8 cellular contexts compared by ENCODE assay signal in the genomic region with DNA sequence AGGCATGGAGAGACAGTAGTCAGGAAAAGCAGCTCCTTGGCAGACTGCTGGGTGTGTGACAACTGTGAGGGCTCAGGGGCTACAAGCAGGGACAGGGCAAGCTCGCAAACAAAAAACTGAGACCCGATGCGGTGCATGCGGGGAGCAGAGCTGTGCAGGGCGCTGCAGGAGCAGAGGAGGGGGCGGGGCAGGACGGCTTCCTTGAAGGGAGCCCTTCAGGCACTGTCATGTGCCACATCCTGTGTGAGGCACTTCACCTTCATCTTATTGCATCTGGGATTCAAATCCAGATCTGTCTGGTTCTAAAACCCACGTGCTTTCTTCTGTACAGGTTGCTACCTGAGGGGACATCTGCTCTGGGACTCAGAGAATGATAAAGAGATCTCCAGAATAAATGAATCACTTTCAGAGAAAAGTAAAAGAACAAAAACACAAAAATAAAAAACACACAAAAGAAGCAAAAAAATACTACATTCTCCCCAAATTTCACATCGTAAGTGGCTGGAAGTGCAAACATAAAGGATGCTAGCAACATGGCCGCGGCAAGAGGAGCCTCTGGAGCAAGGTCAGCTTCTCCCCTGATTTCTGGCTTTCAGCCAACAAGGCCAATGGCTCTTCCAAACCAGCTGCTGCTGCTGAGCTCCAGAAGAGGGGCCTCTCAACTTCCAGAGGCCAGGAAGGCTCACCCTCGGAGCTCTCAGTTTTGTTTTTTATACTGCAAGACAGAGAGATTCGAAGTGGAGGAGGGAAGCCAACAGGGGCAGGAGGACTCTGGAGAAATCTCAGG. TPM values are rescaled to one million over a fixed set of nuclear protein-coding genes. Genes with fewer than 3 reads are reported as not detected.
A peak's percentile ranks its signal among the peaks of the same experiment; 100 is the strongest.
DNase-seq lines count a peak whose midpoint lies in the region; ATAC-seq and TF ChIP-seq lines count a peak whose summit lies in the region.

No MANE protein-coding gene starts in this region.

- H3K27me3 Mint-ChIP-seq in CD8-positive, alpha-beta T cell (ENCODE audit: low read depth), result no peaks in the 10 kb centered on the region
- H3K27me3 Mint-ChIP-seq in activated CD4-positive, alpha-beta memory T cell treated with anti-CD3 and anti-CD28 coated beads for 36 hours, result no peaks in the 10 kb centered on the region

- CTCF ChIA-PET in CD8-positive, alpha-beta T cell (lab: Charles Lee), result interaction anchor here (1.3 to 10.0 kb wide), 11 partner anchors 10 to 122 kb away, joined by 4 to 244 read pairs (median 8); partner anchors contain the start of genes LYRM9 and NOS2
- CTCF ChIA-PET in activated CD4-positive, alpha-beta memory T cell treated with anti-CD3 and anti-CD28 coated beads for 36 hours (lab: Charles Lee), result interaction anchor here (0.9 to 14.0 kb wide), 20 partner anchors 9 to 269 kb away, joined by 3 to 554 read pairs (median 4); partner anchors contain the start of genes LYRM9 and NOS2

- H3K36me3 Mint-ChIP-seq in CD8-positive, alpha-beta T cell, result peaks cover 11% of the 10 kb centered on the region
- H3K36me3 Mint-ChIP-seq in activated CD4-positive, alpha-beta memory T cell treated with anti-CD3 and anti-CD28 coated beads for 36 hours, result peaks cover 5% of the 10 kb centered on the region

- peaks cover 19% of the 10 kb centered on the region for H3K4me1 Mint-ChIP-seq in CD8-positive, alpha-beta T cell (ENCODE audit: low read depth)
- H3K4me1 Mint-ChIP-seq in activated CD4-positive, alpha-beta memory T cell treated with anti-CD3 and anti-CD28 coated beads for 36 hours (ENCODE audit: low read depth), result peaks cover 16% of the 10 kb centered on the region

- H3K27me3 ChIP-seq in CD8-positive, alpha-beta T cell (ENCODE audit: insufficient read depth, low read length), result no peaks in the 10 kb centered on the region
- no peaks in the 10 kb centered on the region for H3K27me3 ChIP-seq in prostate gland (replicated peaks; ENCODE audit: insufficient read depth)

- H3K4me3 ChIP-seq in CD8-positive, alpha-beta T cell (ENCODE audit: low read depth, low read length), result no peak overlapping the region
- H3K4me3 ChIP-seq in mucosa of descending colon (no peak overlapping the region), prostate gland (no peak overlapping the region)

- H3K4me3 Mint-ChIP-seq in CD8-positive, alpha-beta T cell, result peak overlapping the region; percentile 22
- no peak overlapping the region for H3K4me3 Mint-ChIP-seq in activated CD4-positive, alpha-beta memory T cell treated with anti-CD3 and anti-CD28 coated beads for 36 hours

- H3K27ac ChIP-seq in CD8-positive, alpha-beta T cell (ENCODE audit: low read depth, low read length), result no peak overlapping the region
- H3K27ac ChIP-seq in prostate gland, result no peak overlapping the region

- peak in 6 of 7 experiments; percentile 12 to 63 (median 36) for DNase-seq in CD8-positive, alpha-beta T cell
- DNase-seq in NCI-H1092 treated with DMSO at 0.1 percent for 48 hours (lab: John Stamatoyannopoulos, UW) (peak; percentile 11), mucosa of descending colon (peak in 1 of 3 donors; percentile 61), posterior cingulate gyrus (no peak), 8988T (no peak), prostate gland (ENCODE audit: low spot score) (no peak)
- DNase-seq in activated CD4-positive, alpha-beta memory T cell treated with anti-CD3 and anti-CD28 coated beads for 36 hours, result peak; percentile 72

- no peaks in the 10 kb centered on the region for H3K36me3 ChIP-seq in CD8-positive, alpha-beta T cell (ENCODE audit: insufficient read depth, low read length)
- H3K36me3 ChIP-seq in mucosa of descending colon (ENCODE audit: low read depth), result no peaks in the 10 kb centered on the region
- no peaks in the 10 kb centered on the region for H3K36me3 ChIP-seq in prostate gland

- POLR2A ChIA-PET in CD8-positive, alpha-beta T cell (lab: Charles Lee), result interaction anchor here (0.9 to 1.8 kb wide), 4 partner anchors 12 to 74 kb away, joined by 3 to 14 read pairs (median 6); partner anchors contain the start of gene LYRM9
- POLR2A ChIA-PET in activated CD4-positive, alpha-beta memory T cell treated with anti-CD3 and anti-CD28 coated beads for 36 hours (lab: Charles Lee), result interaction anchor here (0.8 to 1.3 kb wide), 2 partner anchors 14 to 71 kb away, joined by 3 to 6 read pairs; partner anchors contain the start of gene LYRM9

- no peak for TF ChIP-seq POLR2A in prostate gland (IDR thresholded peaks at IDR 0.05)

- whole genome bisulfite sequencing in prostate gland, result 82% methylated on average over 13 of the region's 13 CpGs

- no peaks in the 10 kb centered on the region for H3K9me3 Mint-ChIP-seq in CD8-positive, alpha-beta T cell
- H3K9me3 Mint-ChIP-seq in activated CD4-positive, alpha-beta memory T cell treated with anti-CD3 and anti-CD28 coated beads for 36 hours, result no peaks in the 10 kb centered on the region

- H3K9me3 ChIP-seq in CD8-positive, alpha-beta T cell (ENCODE audit: low read length), result no peaks in the 10 kb centered on the region
- H3K9me3 ChIP-seq in mucosa of descending colon, result no peaks in the 10 kb centered on the region
- no peaks in the 10 kb centered on the region for H3K9me3 ChIP-seq in prostate gland

- no peak overlapping the region for H3K27ac Mint-ChIP-seq in CD8-positive, alpha-beta T cell
- H3K27ac Mint-ChIP-seq in activated CD4-positive, alpha-beta memory T cell treated with anti-CD3 and anti-CD28 coated beads for 36 hours, result no peak overlapping the region

- peak; percentile 62 for ATAC-seq in CD8-positive, alpha-beta T cell
- ATAC-seq in mucosa of descending colon (peak; percentile 35), GM21723 (IDR thresholded peaks at IDR 0.05; ENCODE audit: unreplicated experiment) (no peak)

- intact Hi-C loops in CD8-positive, alpha-beta T cell (cut with DNase I, micrococcal nuclease), result no loop called here
- intact Hi-C loops in activated CD4-positive, alpha-beta memory T cell treated with anti-CD3 and anti-CD28 coated beads for 36 hours (cut with micrococcal nuclease), result loop anchor here (1.0 to 2.0 kb wide), 2 partner anchors 119 to 228 kb away; no protein-coding TSS in a partner anchor
- intact Hi-C loops in mucosa of descending colon (cut with DNase I, micrococcal nuclease) (loop anchor here in 1 of 2 donors (10.0 kb wide), 2 partner anchors 74 to 114 kb away; partner anchors contain the start of gene NOS2), posterior cingulate gyrus (cut with DNase I) (no loop called here), prostate gland (cut with DNase I) (loop anchor here (5.0 kb wide), 2 partner anchors 72 to 122 kb away; no protein-coding TSS in a partner anchor)

- no peak for TF ChIP-seq CTCF in CD8-positive, alpha-beta T cell (IDR thresholded peaks at IDR 0.05)
- TF ChIP-seq CTCF in mucosa of descending colon (IDR thresholded peaks at IDR 0.05) (no peak), prostate gland (IDR thresholded peaks at IDR 0.05) (no peak)

- H3K4me1 ChIP-seq in CD8-positive, alpha-beta T cell (ENCODE audit: insufficient read depth, low read length), result peaks cover 17% of the 10 kb centered on the region
- H3K4me1 ChIP-seq in mucosa of descending colon (ENCODE audit: low read depth), result no peaks in the 10 kb centered on the region
- H3K4me1 ChIP-seq in prostate gland (replicated peaks), result no peaks in the 10 kb centered on the region

RNA-seq across cellular contexts. Expression of gene LYRM9, which starts 14.2 kb away (rescaled TPM):
- 10 to 100 TPM; 12.5 to 12.8 TPM for total RNA-seq in CD8-positive, alpha-beta T cell
- 1 to 10 TPM; 5.7 to 6.8 TPM for total RNA-seq in activated CD4-positive, alpha-beta memory T cell treated with anti-CD3 and anti-CD28 coated beads for 36 hours
- 1 to 10 TPM; 4.7 to 7.2 (median 6.2) TPM for total RNA-seq in mucosa of descending colon
- 10 to 100 TPM; 26.1 to 30.9 TPM for total RNA-seq in prostate gland

Comparison
In these comparisons a context has a peak if more than half of its experiments do, and no peak if none do; other contexts are left out.
1. DNase-seq: peak in CD8-positive, alpha-beta T cell (6 of 7), NCI-H1092 treated with DMSO at 0.1 percent for 48 hours (single experiment) and activated CD4-positive, alpha-beta memory T cell treated with anti-CD3 and anti-CD28 coated beads for 36 hours (single experiment); none in posterior cingulate gyrus (0 of 10), 8988T (single experiment) and prostate gland (single experiment).
2. intact Hi-C loops: an anchor here in activated CD4-positive, alpha-beta memory T cell treated with anti-CD3 and anti-CD28 coated beads for 36 hours (1.0 to 2.0 kb wide) and prostate gland (5.0 kb wide); none called in CD8-positive, alpha-beta T cell and posterior cingulate gyrus.